Comparison of ENCODE assay signal across 20 cellular contexts in the genomic region with DNA sequence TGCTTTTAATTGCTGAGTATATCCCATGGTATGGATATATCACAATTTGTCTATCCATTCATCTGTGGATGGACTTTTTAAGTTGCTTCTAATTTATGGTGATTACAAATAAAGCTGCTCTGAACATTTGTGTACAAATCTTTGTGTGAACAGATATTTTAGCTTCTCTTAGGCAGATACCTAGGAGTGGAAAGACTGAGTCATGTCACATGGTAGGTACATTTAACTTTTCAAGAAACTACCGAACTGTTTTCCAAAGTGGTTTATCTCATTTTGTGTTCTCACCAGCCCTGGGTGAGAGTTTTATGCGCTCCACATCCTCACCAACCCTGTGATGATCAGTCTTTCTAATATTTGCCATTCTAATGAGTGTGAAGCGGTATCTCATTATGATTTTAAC.
"Had no signal": no experiment of that assay in that cellular context is flagged by ENCODE, and none has a peak within 500 bp of the region (broad histone marks: within the 10 kb centered on the region; RNA-seq: fewer than 3 reads in every experiment).

No MANE protein-coding gene starts in this region.

- H3K4me3 Mint-ChIP-seq: naive thymus-derived CD8-positive, alpha-beta T cell; stimulated activated memory B cell treated with anti-CD40 and anti-IgM and Interleukin-4, amounts not matched to agents 10 μg/mL and 1 μg/mL and 100 μg/mL, for 72 hours; type B pancreatic cell had no signal

- H3K4me3 ChIP-seq: heart right ventricle, psoas muscle, right lobe of liver, thyroid gland had no signal

- H3K9me3 Mint-ChIP-seq: type B pancreatic cell had no signal

- H3K9me3 ChIP-seq: neutrophil, psoas muscle, right lobe of liver, thyroid gland had no signal

- H3K4me1 Mint-ChIP-seq: stimulated activated memory B cell treated with anti-CD40 and anti-IgM and Interleukin-4, amounts not matched to agents 10 μg/mL and 1 μg/mL and 100 μg/mL, for 72 hours had no signal

- H3K36me3 Mint-ChIP-seq: type B pancreatic cell had no signal

- H3K27ac ChIP-seq: heart right ventricle, neutrophil, psoas muscle, right lobe of liver, thyroid gland had no signal

- H3K4me1 ChIP-seq: heart right ventricle, psoas muscle, right lobe of liver had no signal

- DNase-seq: effector memory CD4-positive, alpha-beta T cell; heart right ventricle; hypothalamus; islet precursor cell; mammary epithelial cell; naive thymus-derived CD8-positive, alpha-beta T cell; psoas muscle; retina; right lobe of liver; stimulated activated CD4-positive, alpha-beta T cell treated with anti-CD3 and anti-CD28 coated beads, Interleukin-4, amount 100 ng/mL, for 1 hour; stimulated activated CD8-positive, alpha-beta memory T cell treated with anti-CD3 and anti-CD28 coated beads, Interleukin-4, amount 100 ng/mL, for 48 hours; thyroid gland had no signal

- ATAC-seq: esophagus mucosa; heart right ventricle; left lobe of liver; naive thymus-derived CD8-positive, alpha-beta T cell; psoas muscle; right lobe of liver; stimulated activated memory B cell treated with anti-CD40 and anti-IgM and Interleukin-4, amounts not matched to agents 10 μg/mL and 1 μg/mL and 100 μg/mL, for 72 hours had no signal

- H3K27ac Mint-ChIP-seq: stimulated activated memory B cell treated with anti-CD40 and anti-IgM and Interleukin-4, amounts not matched to agents 10 μg/mL and 1 μg/mL and 100 μg/mL, for 72 hours; type B pancreatic cell had no signal

- H3K36me3 ChIP-seq: heart right ventricle, neutrophil, right lobe of liver, thyroid gland had no signal

- FAIRE-seq: endometrium, frontal cortex, urothelium cell line had no signal

- H3K27me3 ChIP-seq: heart right ventricle, right lobe of liver, thyroid gland had no signal
